In the genomic region with DNA sequence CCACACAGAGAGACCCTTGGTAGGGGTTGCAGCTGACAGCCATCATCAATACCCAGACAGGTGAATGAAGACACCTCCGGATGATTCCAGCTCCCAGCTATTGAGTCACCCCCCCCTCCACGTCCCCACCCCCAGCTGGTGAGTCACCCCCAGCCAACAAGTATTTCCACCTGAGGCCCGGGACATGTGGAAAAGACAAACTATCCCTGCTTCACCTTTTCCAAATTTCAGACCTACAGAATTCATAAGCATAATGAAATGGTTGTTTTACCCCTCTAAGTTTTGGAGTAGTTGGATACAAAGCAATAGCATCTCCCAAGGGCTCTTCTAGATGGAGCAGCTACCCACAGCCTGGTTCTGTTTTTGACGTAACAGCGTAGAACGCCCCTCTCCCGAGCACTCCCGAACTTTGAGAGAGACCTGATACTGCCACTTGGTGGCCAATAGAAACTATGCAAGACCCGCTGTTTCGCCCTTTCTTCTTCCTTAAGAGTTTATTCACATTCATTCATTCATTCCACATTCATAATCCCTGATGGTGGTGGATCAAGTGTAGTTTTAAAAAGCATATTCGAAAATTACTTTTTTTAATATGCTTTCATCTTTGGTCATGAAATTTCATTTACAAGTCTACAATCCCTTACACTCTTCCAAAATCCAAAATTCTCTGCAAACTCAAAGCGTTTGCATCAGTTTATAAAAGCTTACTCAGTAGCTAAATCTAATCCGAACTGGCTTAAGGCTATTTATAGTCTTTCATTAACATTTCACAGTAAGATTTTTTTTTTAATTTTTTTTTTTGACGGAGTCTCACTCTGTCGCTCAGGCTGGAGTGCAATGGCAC, we compare ENCODE assay signal across 3 cellular contexts.
A peak's percentile ranks its signal among the peaks of the same experiment; 100 is the strongest.
TF ChIP-seq lines count a peak whose summit lies in the region.

No MANE protein-coding gene starts in this region.

TF ChIP-seq in HEK293, 187 proteins besides CTCF, POLR2A, EP300 and RAD21:
- TF ChIP-seq ZNF341 (tag by site-specific recombination; IDR thresholded peaks at IDR 0.05; ENCODE audit: low read depth): peak; percentile 49; the same call in 1 of the 2 replicates
- peak; percentile 74 for TF ChIP-seq SCRT2 (tag by site-specific recombination; IDR thresholded peaks at IDR 0.05)
- 0 out of 2 replicates have a peak, but pooled peaks have one; percentile 11 for TF ChIP-seq PRDM10 (tag by site-specific recombination; IDR thresholded peaks at IDR 0.05)
- no peak for TF ChIP-seq TRIM28 (IDR thresholded peaks at IDR 0.05; ENCODE audit: borderline replicate concordance, low read length)
- TF ChIP-seq ZNF629 (tag by site-specific recombination; IDR thresholded peaks at IDR 0.05): peak; percentile 40; the same call in 1 of the 2 replicates
- TF ChIP-seq ZNF112 (tag by site-specific recombination; IDR thresholded peaks at IDR 0.05): no peak
- TF ChIP-seq ZBTB17 (tag by site-specific recombination; IDR thresholded peaks at IDR 0.05): no peak
- TF ChIP-seq ZNF654 (tag by site-specific recombination; IDR thresholded peaks at IDR 0.05; ENCODE audit: low read depth): peak; percentile 49; the same call in 1 of the 2 replicates
- TF ChIP-seq ZFP41 (tag by site-specific recombination; IDR thresholded peaks at IDR 0.05; ENCODE audit: borderline replicate concordance): no peak
TF ChIP-seq in HEK293: peak in this region for 5.

TF ChIP-seq in K562, 482 proteins besides CTCF, POLR2A, EP300 and RAD21 (continues in another document):
- TF ChIP-seq SREBF2 (CRISPR knock-in tag; IDR thresholded peaks at IDR 0.05): no peak
- TF ChIP-seq RCOR1 (IDR thresholded peaks at IDR 0.05; ENCODE audit: borderline replicate concordance in 1 of 2, low read depth in 2 of 2, low read length in 2 of 2): 0 out of 4 replicates have a peak, but pooled peaks of 1 of the 2 experiments have one; percentile 4
- no peak for TF ChIP-seq NCOR1 (IDR thresholded peaks at IDR 0.05)
- no peak for TF ChIP-seq PHB (CRISPR knock-in tag; IDR thresholded peaks at IDR 0.05)
- no peak for TF ChIP-seq CTCFL (IDR thresholded peaks at IDR 0.05; ENCODE audit: borderline replicate concordance, insufficient read depth, low read depth, low read length, poor library complexity, severe bottlenecking)
- TF ChIP-seq ATF3 (IDR thresholded peaks at IDR 0.05): peak; percentile 77
- TF ChIP-seq ATF3 (CRISPR knock-in tag; conservative IDR thresholded peaks at IDR 0.05): no peak
- TF ChIP-seq RBM25 (IDR thresholded peaks at IDR 0.05; ENCODE audit: low read depth, low read length, severe bottlenecking): no peak
- TF ChIP-seq ZNF780A (CRISPR knock-in tag; IDR thresholded peaks at IDR 0.05): no peak
- TF ChIP-seq ADNP (tag; IDR thresholded peaks at IDR 0.05): no peak
- no peak for TF ChIP-seq ZBTB2 (IDR thresholded peaks at IDR 0.05)
- TF ChIP-seq SMC3 (conservative IDR thresholded peaks at IDR 0.05; ENCODE audit: insufficient read depth, low read depth, low read length): peak; percentile 62; the same call in 1 of the 2 replicates
- TF ChIP-seq KLF6 (CRISPR knock-in tag; IDR thresholded peaks at IDR 0.05; ENCODE audit: borderline replicate concordance): no peak
- no peak for TF ChIP-seq JUNB (CRISPR knock-in tag; conservative IDR thresholded peaks at IDR 0.05)
- no peak for TF ChIP-seq NCOA4 (IDR thresholded peaks at IDR 0.05; ENCODE audit: partially characterized antibody)
- TF ChIP-seq SNAPC5 (CRISPR knock-in tag; IDR thresholded peaks at IDR 0.05): no peak
- TF ChIP-seq ATF1 (CRISPR knock-in tag; IDR thresholded peaks at IDR 0.05): no peak
- TF ChIP-seq ATF1 (tag; IDR thresholded peaks at IDR 0.05): 0 out of 2 replicates have a peak, but pooled peaks have one; percentile 9
- TF ChIP-seq GTF2E2 (tag; IDR thresholded peaks at IDR 0.05): no peak
- TF ChIP-seq, protein P1, sequence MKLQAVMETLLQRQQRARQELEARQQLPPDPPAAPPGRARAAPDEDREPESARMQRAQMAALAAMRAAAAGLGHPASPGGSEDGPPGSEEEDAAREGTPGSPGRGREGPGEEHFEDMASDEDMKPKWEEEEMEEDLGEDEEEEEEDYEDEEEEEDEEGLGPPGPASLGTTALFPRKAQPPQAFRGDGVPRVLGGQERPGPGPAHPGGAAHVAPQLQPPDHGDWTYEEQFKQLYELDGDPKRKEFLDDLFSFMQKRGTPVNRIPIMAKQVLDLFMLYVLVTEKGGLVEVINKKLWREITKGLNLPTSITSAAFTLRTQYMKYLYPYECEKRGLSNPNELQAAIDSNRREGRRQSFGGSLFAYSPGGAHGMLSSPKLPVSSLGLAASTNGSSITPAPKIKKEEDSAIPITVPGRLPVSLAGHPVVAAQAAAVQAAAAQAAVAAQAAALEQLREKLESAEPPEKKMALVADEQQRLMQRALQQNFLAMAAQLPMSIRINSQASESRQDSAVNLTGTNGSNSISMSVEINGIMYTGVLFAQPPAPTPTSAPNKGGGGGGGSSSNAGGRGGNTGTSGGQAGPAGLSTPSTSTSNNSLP (IDR thresholded peaks at IDR 0.05; ENCODE audit: borderline replicate concordance, low read depth, low read length): no peak
- 0 out of 2 replicates have a peak, but pooled peaks have one; percentile 27 for TF ChIP-seq CXXC5 (CRISPR knock-in tag; IDR thresholded peaks at IDR 0.05)
- TF ChIP-seq ZNF24 (IDR thresholded peaks at IDR 0.05): peak; percentile 98

TF ChIP-seq in HepG2, 621 proteins besides CTCF, POLR2A, EP300 and RAD21:
- TF ChIP-seq STAG1 (CRISPR knock-in tag; IDR thresholded peaks at IDR 0.05): peak; percentile 54
- TF ChIP-seq ZNF24 (IDR thresholded peaks at IDR 0.05): peak; percentile 74
- no peak for TF ChIP-seq CSRNP1 (CRISPR knock-in tag; IDR thresholded peaks at IDR 0.05)
- TF ChIP-seq SMC3 (IDR thresholded peaks at IDR 0.05; ENCODE audit: low read length): peak; percentile 37; the same call in 1 of the 2 replicates
- no peak for TF ChIP-seq KLF15 (CRISPR knock-in tag; IDR thresholded peaks at IDR 0.05; ENCODE audit: borderline replicate concordance)
